ENCODE assay signal across 12 cellular contexts in genomic region chr20:2984028-2984501, GRCh38. TPM values are rescaled to one million over a fixed set of nuclear protein-coding genes. Genes with fewer than 3 reads are reported as not detected.
DNase-seq lines count a peak whose midpoint lies in the region; ATAC-seq lines count a peak whose summit lies in the region.
"Had no signal": no experiment of that assay in that cellular context is flagged by ENCODE, and none has a peak within 500 bp of the region (broad histone marks: within the 10 kb centered on the region; RNA-seq: fewer than 3 reads in every experiment).

No MANE protein-coding gene starts in this region.

- CTCF ChIA-PET in activated naive CD4-positive, alpha-beta T cell treated with anti-CD3 and anti-CD28 coated beads, Interleukin-2, amount 10 ng/mL, durations not matched to agents 7 days and 5 days (lab: Charles Lee) = interaction anchor here (0.6 to 2.1 kb wide), 4 partner anchors 8 to 113 kb away, joined by 3 to 5 read pairs (median 4); no protein-coding TSS in a partner anchor

- no peaks in the 10 kb centered on the region for H3K27me3 ChIP-seq in ACC112 (ENCODE audit: insufficient read depth, low read length)

- no peaks in the 10 kb centered on the region for H3K9me3 ChIP-seq in T-helper 17 cell (ENCODE audit: control insufficient read depth, low read length, poor library complexity, severe bottlenecking)

- H3K36me3 Mint-ChIP-seq in T-helper 17 cell (ENCODE audit: low read depth) = peaks cover 11% of the 10 kb centered on the region
- H3K36me3 Mint-ChIP-seq in activated naive CD4-positive, alpha-beta T cell treated with anti-CD3 and anti-CD28 coated beads, Interleukin-2, amount 10 ng/mL, durations not matched to agents 7 days and 5 days = peaks cover 32% of the 10 kb centered on the region

- H3K27ac Mint-ChIP-seq in T-helper 17 cell = no peak overlapping the region
- H3K27ac Mint-ChIP-seq in activated naive CD4-positive, alpha-beta T cell treated with anti-CD3 and anti-CD28 coated beads, Interleukin-2, amount 10 ng/mL, durations not matched to agents 7 days and 5 days = no peak overlapping the region
- H3K27ac Mint-ChIP-seq: progenitor cell of endocrine pancreas had no signal

- peaks cover 11% of the 10 kb centered on the region for H3K4me1 Mint-ChIP-seq in T-helper 17 cell
- H3K4me1 Mint-ChIP-seq in activated naive CD4-positive, alpha-beta T cell treated with anti-CD3 and anti-CD28 coated beads, Interleukin-2, amount 10 ng/mL, durations not matched to agents 7 days and 5 days = peaks cover 27% of the 10 kb centered on the region

- peak overlapping the region; percentile 80; the same call in 1 of the 2 replicates for H3K27ac ChIP-seq in ACC112 (ENCODE audit: low read depth, low read length)

- H3K4me1 ChIP-seq in ACC112 (ENCODE audit: control insufficient read depth, insufficient read depth, low read length, unreplicated experiment) = peaks cover 31% of the 10 kb centered on the region

- ATAC-seq in GM18867 (IDR thresholded peaks at IDR 0.05; ENCODE audit: unreplicated experiment) (peak; percentile 69), HG02759 (IDR thresholded peaks at IDR 0.05; ENCODE audit: unreplicated experiment) (peak; percentile 72), T-helper 17 cell (peak; percentile 40), Right ventricle myocardium superior (ENCODE audit: poor library complexity) (no peak), HG02938 (IDR thresholded peaks at IDR 0.05; ENCODE audit: unreplicated experiment) (no peak)

- H3K9me3 Mint-ChIP-seq in activated naive CD4-positive, alpha-beta T cell treated with anti-CD3 and anti-CD28 coated beads, Interleukin-2, amount 10 ng/mL, durations not matched to agents 7 days and 5 days = no peaks in the 10 kb centered on the region

- H3K36me3 ChIP-seq in ACC112 (ENCODE audit: insufficient read depth, low read length) = no peaks in the 10 kb centered on the region

- H2AFZ ChIP-seq in ACC112 (ENCODE audit: low read length, unreplicated experiment) = no peak overlapping the region

- H3K4me3 ChIP-seq in ACC112 (ENCODE audit: low read depth, low read length) = no peak overlapping the region

- DNase-seq in T-helper 17 cell (no peak), Right ventricle myocardium superior (no peak)
- no peak for DNase-seq in stimulated activated CD4-positive, alpha-beta T cell treated with anti-CD3 and anti-CD28 coated beads, Interleukin-4, amount 100 ng/mL, for 24 hours
- no peak for DNase-seq in activated naive CD4-positive, alpha-beta T cell treated with anti-CD3 and anti-CD28 coated beads, Interleukin-2, amount 10 ng/mL, durations not matched to agents 7 days and 5 days
- DNase-seq: islet precursor cell, OCI-M1 had no signal

- intact Hi-C loops in Right ventricle myocardium superior (cut with DNase I) = no loop called here

- H3K79me2 ChIP-seq in ACC112 (ENCODE audit: control insufficient read depth, insufficient read depth, low read length, unreplicated experiment) = no peaks in the 10 kb centered on the region

- no peaks in the 10 kb centered on the region for H3K27me3 Mint-ChIP-seq in T-helper 17 cell
- no peaks in the 10 kb centered on the region for H3K27me3 Mint-ChIP-seq in activated naive CD4-positive, alpha-beta T cell treated with anti-CD3 and anti-CD28 coated beads, Interleukin-2, amount 10 ng/mL, durations not matched to agents 7 days and 5 days
- H3K27me3 Mint-ChIP-seq: progenitor cell of endocrine pancreas had no signal

- no peak overlapping the region for H3K4me3 Mint-ChIP-seq in T-helper 17 cell
- no peak overlapping the region for H3K4me3 Mint-ChIP-seq in activated naive CD4-positive, alpha-beta T cell treated with anti-CD3 and anti-CD28 coated beads, Interleukin-2, amount 10 ng/mL, durations not matched to agents 7 days and 5 days

RNA-seq across cellular contexts. Expression of gene GNRH2, which starts 59.4 kb away (rescaled TPM):
- total RNA-seq in T-helper 17 cell = under 1 TPM; 0.92 to 0.94 TPM
- not detected for total RNA-seq in Right ventricle myocardium superior
- total RNA-seq: M059J had no signal

Comparison
In these comparisons a context has a peak if more than half of its experiments do, and no peak if none do; other contexts are left out.
1. ATAC-seq: peak in GM18867 (single experiment), HG02759 (single experiment) and T-helper 17 cell (single experiment); none in Right ventricle myocardium superior (single experiment) and HG02938 (single experiment).